ENCODE assay signal across 8 cellular contexts in genomic region chr2:68774569-68775271, GRCh38. TPM values are rescaled to one million over a fixed set of nuclear protein-coding genes. Genes with fewer than 3 reads are reported as not detected.
DNase-seq lines count a peak whose midpoint lies in the region; ATAC-seq and TF ChIP-seq lines count a peak whose summit lies in the region.

No MANE protein-coding gene starts in this region.

- DNase-seq in GM19238 (ENCODE audit: insufficient read length, low spot score) = peak; percentile 57
- DNase-seq in activated B cell treated with CpG ODN at 0.5 μM for 24 hours = peak; percentile 71
- peak in 9 of 10 donors; percentile 20 to 58 (median 48) for DNase-seq in dorsolateral prefrontal cortex
- peak; percentile 91 for DNase-seq in natural killer cell treated with Interleukin-12 subunit alpha and Interleukin-12 subunit beta and Interleukin-15 and Interleukin-18, amount 100 ng/mL, for 72 hours (ENCODE audit: low spot score)
- no peak for DNase-seq in vagina (ENCODE audit: extremely low spot score in 2 of 2)
- DNase-seq in HK-2 (ENCODE audit: unreplicated experiment) = no peak
- no peak for DNase-seq in progenitor cell of endocrine pancreas (ENCODE audit: low spot score, unreplicated experiment)

- H3K4me1 ChIP-seq in vagina = peaks cover 30% of the 10 kb centered on the region

- H3K4me1 Mint-ChIP-seq in activated B cell treated with CpG ODN at 0.5 μM for 24 hours = peaks cover 82% of the 10 kb centered on the region
- peaks cover 80 to 88% of the 10 kb centered on the region in 2 donors for H3K4me1 Mint-ChIP-seq in natural killer cell treated with Interleukin-12 subunit alpha and Interleukin-12 subunit beta and Interleukin-15 and Interleukin-18, amount 100 ng/mL, for 72 hours (ENCODE audit: low read depth in 2 of 2)
- peaks cover 6% of the 10 kb centered on the region for H3K4me1 Mint-ChIP-seq in progenitor cell of endocrine pancreas (ENCODE audit: low read depth)

- ATAC-seq in HG03175 (IDR thresholded peaks at IDR 0.05; ENCODE audit: unreplicated experiment) = peak; percentile 94
- peak; percentile 78 for ATAC-seq in activated B cell treated with CpG ODN at 0.5 μM for 24 hours (ENCODE audit: low read depth)
- ATAC-seq in natural killer cell treated with Interleukin-12 subunit alpha and Interleukin-12 subunit beta and Interleukin-15 and Interleukin-18, amount 100 ng/mL, for 72 hours = peak; percentile 89 to 91

- H3K27ac Mint-ChIP-seq in activated B cell treated with CpG ODN at 0.5 μM for 24 hours (peak overlapping the region; percentile 96), progenitor cell of endocrine pancreas (no peak overlapping the region)
- peak overlapping the region; percentile 90 to 96 for H3K27ac Mint-ChIP-seq in natural killer cell treated with Interleukin-12 subunit alpha and Interleukin-12 subunit beta and Interleukin-15 and Interleukin-18, amount 100 ng/mL, for 72 hours

- H3K27me3 Mint-ChIP-seq in activated B cell treated with CpG ODN at 0.5 μM for 24 hours = no peaks in the 10 kb centered on the region
- no peaks in the 10 kb centered on the region for H3K27me3 Mint-ChIP-seq in natural killer cell treated with Interleukin-12 subunit alpha and Interleukin-12 subunit beta and Interleukin-15 and Interleukin-18, amount 100 ng/mL, for 72 hours
- H3K27me3 Mint-ChIP-seq in progenitor cell of endocrine pancreas = peaks cover 12% of the 10 kb centered on the region

- H3K27ac ChIP-seq in dorsolateral prefrontal cortex (peak overlapping the region in 54 of 59 donors; percentile 6 to 90 (median 67)), vagina (peak overlapping the region; percentile 62)

- H3K4me3 Mint-ChIP-seq in activated B cell treated with CpG ODN at 0.5 μM for 24 hours (peak overlapping the region; percentile 98), progenitor cell of endocrine pancreas (ENCODE audit: low read depth) (no peak overlapping the region)
- H3K4me3 Mint-ChIP-seq in natural killer cell treated with Interleukin-12 subunit alpha and Interleukin-12 subunit beta and Interleukin-15 and Interleukin-18, amount 100 ng/mL, for 72 hours = peak overlapping the region; percentile 94

- no peaks in the 10 kb centered on the region for H3K36me3 ChIP-seq in vagina

- H3K27me3 ChIP-seq in dorsolateral prefrontal cortex (peaks cover 0 to 3% (median 0%) of the 10 kb centered on the region in 45 donors), vagina (no peaks in the 10 kb centered on the region)

- H3K36me3 Mint-ChIP-seq in activated B cell treated with CpG ODN at 0.5 μM for 24 hours (ENCODE audit: low read depth) (peaks cover 36% of the 10 kb centered on the region), progenitor cell of endocrine pancreas (ENCODE audit: insufficient read depth) (no peaks in the 10 kb centered on the region)
- peaks cover 21% of the 10 kb centered on the region for H3K36me3 Mint-ChIP-seq in natural killer cell treated with Interleukin-12 subunit alpha and Interleukin-12 subunit beta and Interleukin-15 and Interleukin-18, amount 100 ng/mL, for 72 hours

- no peaks in the 10 kb centered on the region for H3K9me3 ChIP-seq in vagina

- intact Hi-C loops in activated B cell treated with CpG ODN at 0.5 μM for 24 hours (cut with micrococcal nuclease) = loop anchor here (1.0 to 2.0 kb wide), 8 partner anchors 8 to 134 kb away; no protein-coding TSS in a partner anchor
- intact Hi-C loops in dorsolateral prefrontal cortex (cut with DNase I) = no loop called here
- intact Hi-C loops in vagina (cut with DNase I) = no loop called here

- CTCF ChIA-PET in activated B cell treated with CpG ODN at 0.5 μM for 24 hours (lab: Charles Lee) = interaction anchor here (0.5 to 6.9 kb wide), 12 partner anchors 9 to 150 kb away, joined by 3 to 84 read pairs (median 10); no protein-coding TSS in a partner anchor

- POLR2A ChIA-PET in activated B cell treated with CpG ODN at 0.5 μM for 24 hours (lab: Charles Lee) = interaction anchor here (0.5 to 22.1 kb wide), 31 partner anchors 3 to 1309 kb away, joined by 3 to 1418 read pairs (median 8); partner anchors contain the start of gene ARHGAP25

- no peaks in the 10 kb centered on the region for H3K9me3 Mint-ChIP-seq in activated B cell treated with CpG ODN at 0.5 μM for 24 hours
- no peaks in the 10 kb centered on the region for H3K9me3 Mint-ChIP-seq in natural killer cell treated with Interleukin-12 subunit alpha and Interleukin-12 subunit beta and Interleukin-15 and Interleukin-18, amount 100 ng/mL, for 72 hours
- no peaks in the 10 kb centered on the region for H3K9me3 Mint-ChIP-seq in progenitor cell of endocrine pancreas (ENCODE audit: low read depth)

- peak in 1 of 2 donors; percentile 16 for TF ChIP-seq POLR2A in vagina (IDR thresholded peaks at IDR 0.05)

- no peak for TF ChIP-seq CTCF in activated B cell treated with CpG ODN at 0.5 μM for 24 hours (IDR thresholded peaks at IDR 0.05)
- TF ChIP-seq CTCF in dorsolateral prefrontal cortex (IDR thresholded peaks at IDR 0.05 in 54 of 56, conservative IDR thresholded peaks at IDR 0.05 in 2 of 56; ENCODE audit: low read depth in 1 of 56, partially characterized antibody in 56 of 56) = no peak
- TF ChIP-seq CTCF in vagina (IDR thresholded peaks at IDR 0.05) = no peak
- TF ChIP-seq CTCF in progenitor cell of endocrine pancreas (IDR thresholded peaks at IDR 0.05; ENCODE audit: unreplicated experiment) = no peak

- peak overlapping the region in 43 of 59 donors; percentile 2 to 51 (median 31) for H3K4me3 ChIP-seq in dorsolateral prefrontal cortex
- peak overlapping the region; percentile 36 to 48 for H3K4me3 ChIP-seq in vagina

RNA-seq across cellular contexts. Expression of gene ARHGAP25, which starts 40.1 kb away (rescaled TPM):
- 324 and 336 TPM in 2 replicates for total RNA-seq in activated B cell treated with CpG ODN at 0.5 μM for 24 hours
- total RNA-seq in dorsolateral prefrontal cortex = 10 to 100 TPM in 20 of 120 experiments, 1 to 10 TPM in 100; 1.8 to 15.0 (median 7.5) TPM
- 100 to 1,000 TPM; 121 to 170 TPM for total RNA-seq in natural killer cell treated with Interleukin-12 subunit alpha and Interleukin-12 subunit beta and Interleukin-15 and Interleukin-18, amount 100 ng/mL, for 72 hours
- 9.6 TPM for total RNA-seq in vagina
- total RNA-seq in progenitor cell of endocrine pancreas = 1.3 and 1.8 TPM in 2 replicates

Comparison
In these comparisons a context has a peak if more than half of its experiments do, and no peak if none do; other contexts are left out.
1. DNase-seq: peak in GM19238 (single experiment), activated B cell treated with CpG ODN at 0.5 μM for 24 hours (single experiment), dorsolateral prefrontal cortex (9 of 10) and natural killer cell treated with Interleukin-12 subunit alpha and Interleukin-12 subunit beta and Interleukin-15 and Interleukin-18, amount 100 ng/mL, for 72 hours (single experiment); none in vagina (0 of 2), HK-2 (single experiment) and progenitor cell of endocrine pancreas (single experiment).
2. RNA of gene ARHGAP25, which starts 40.1 kb away (total RNA-seq): 324 to 336 TPM in activated B cell treated with CpG ODN at 0.5 μM for 24 hours and 121 to 170 TPM in natural killer cell treated with Interleukin-12 subunit alpha and Interleukin-12 subunit beta and Interleukin-15 and Interleukin-18, amount 100 ng/mL, for 72 hours; 9.6 TPM in vagina (single experiment), 1.8 to 15.0 TPM in dorsolateral prefrontal cortex and 1.3 to 1.8 TPM in progenitor cell of endocrine pancreas; every median in the first group is over 4 times any median in the second.
3. Peak in every context shown above with its lines, with median percentiles within 50 percentile points of each other: ATAC-seq.